In the genomic region with DNA sequence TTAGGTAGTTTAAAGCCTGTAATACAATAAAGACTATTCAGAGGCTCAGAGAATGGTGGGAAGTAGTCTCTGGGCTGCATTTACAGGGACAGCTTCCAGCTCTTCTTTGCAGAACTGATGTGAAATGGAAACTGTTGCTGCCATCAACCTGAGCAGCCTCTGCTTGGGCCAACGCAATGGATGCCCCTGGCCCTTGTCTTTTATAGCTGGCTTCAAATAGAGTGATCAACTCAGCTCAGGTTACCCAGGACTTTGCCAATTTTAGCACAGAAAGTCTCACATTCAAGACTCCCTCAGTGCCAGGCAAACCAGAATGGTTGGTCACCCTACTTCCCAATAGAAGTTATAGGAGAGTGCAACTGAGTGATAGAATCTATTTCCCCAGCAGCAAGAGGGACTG, we compare ENCODE assay signal across 3 cellular contexts.
"Had no signal": no experiment of that assay in that cellular context is flagged by ENCODE, and none has a peak within 500 bp of the region (broad histone marks: within the 10 kb centered on the region; RNA-seq: fewer than 3 reads in every experiment).

No MANE protein-coding gene starts in this region.

- ATAC-seq: GM12878 had no signal

- H3K4me3 ChIP-seq: GM12878 had no signal

- DNase-seq: GDM1, GF-D8 had no signal
